27 cellular contexts compared by ENCODE assay signal in the genomic region with DNA sequence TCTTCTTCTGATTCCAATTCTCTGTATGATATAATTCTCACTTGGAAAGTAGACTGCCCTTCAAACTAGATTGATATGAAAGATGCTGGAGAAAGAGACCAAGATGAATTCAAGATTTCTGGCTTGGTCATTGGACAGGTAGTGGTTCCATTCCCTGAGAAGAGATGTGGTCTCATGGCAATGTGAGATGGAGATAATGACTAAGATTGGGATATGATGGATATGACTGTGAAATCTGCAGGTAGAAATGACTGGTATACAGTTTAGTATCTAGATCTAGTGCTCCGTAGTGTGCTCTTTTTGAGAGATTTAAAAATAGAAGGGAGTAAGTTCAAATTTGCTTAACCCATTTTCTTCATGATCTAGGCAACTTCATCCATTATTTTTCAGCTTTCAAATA.
"Had no signal": no experiment of that assay in that cellular context is flagged by ENCODE, and none has a peak within 500 bp of the region (broad histone marks: within the 10 kb centered on the region; RNA-seq: fewer than 3 reads in every experiment).

No MANE protein-coding gene starts in this region.

- H3K4me1 ChIP-seq: breast epithelium, colonic mucosa had no signal

- H3K4me3 ChIP-seq: ascending aorta, breast epithelium, cardiac muscle cell, colonic mucosa, esophagus squamous epithelium had no signal

- H3K4me3 Mint-ChIP-seq: activated CD4-positive, alpha-beta T cell treated with anti-CD3 and anti-CD28 coated beads, Interleukin-2, amount 10 ng/mL, durations not matched to agents 7 days and 5 days; activated CD8-positive, alpha-beta T cell treated with anti-CD3 and anti-CD28 coated beads for 36 hours; activated naive CD4-positive, alpha-beta T cell treated with anti-CD3 and anti-CD28 coated beads for 36 hours; activated naive CD4-positive, alpha-beta T cell treated with anti-CD3 and anti-CD28 coated beads, Interleukin-2, amount 50 U/mL, for 24 hours; activated naive CD8-positive, alpha-beta T cell treated with anti-CD3 and anti-CD28 coated beads, Interleukin-2, amount 10 ng/mL, durations not matched to agents 7 days and 5 days; activated T-helper 1 cell treated with anti-CD3 and anti-CD28 coated beads, Interleukin-12 subunit alpha, Interleukin-12 subunit beta, Interleukin-2, Interleukin-4 antibody, amounts not matched to agents 30 ng/mL and 10 ng/mL and 1 ng/mL, durations not matched to agents 14 hours and 24 hours and 36 hours; brain had no signal

- H3K27ac Mint-ChIP-seq: activated CD4-positive, alpha-beta T cell treated with anti-CD3 and anti-CD28 coated beads, Interleukin-2, amount 10 ng/mL, durations not matched to agents 7 days and 5 days; activated CD8-positive, alpha-beta T cell treated with anti-CD3 and anti-CD28 coated beads for 36 hours; activated naive CD4-positive, alpha-beta T cell treated with anti-CD3 and anti-CD28 coated beads for 36 hours; activated naive CD4-positive, alpha-beta T cell treated with anti-CD3 and anti-CD28 coated beads, Interleukin-2, amount 50 U/mL, for 24 hours; activated naive CD8-positive, alpha-beta T cell treated with anti-CD3 and anti-CD28 coated beads, Interleukin-2, amount 10 ng/mL, durations not matched to agents 7 days and 5 days; activated T-helper 1 cell treated with anti-CD3 and anti-CD28 coated beads, Interleukin-12 subunit alpha, Interleukin-12 subunit beta, Interleukin-2, Interleukin-4 antibody, amounts not matched to agents 30 ng/mL and 10 ng/mL and 1 ng/mL, durations not matched to agents 14 hours and 24 hours and 36 hours; brain had no signal

- FAIRE-seq: endometrium, endothelial cell of umbilical vein had no signal

- DNase-seq: activated CD4-positive, alpha-beta T cell treated with anti-CD3 and anti-CD28 coated beads for 4 hours; activated CD4-positive, alpha-beta T cell treated with anti-CD3 and anti-CD28 coated beads, Interleukin-2, amount 10 ng/mL, durations not matched to agents 7 days and 5 days; activated CD4-positive, alpha-beta T cell treated with anti-CD3 and anti-CD28 coated beads, Interleukin-2, amount 50 U/mL, for 48 hours; activated CD4-positive, CD25-positive, alpha-beta regulatory T cell; activated CD4-positive, CD25-positive, alpha-beta regulatory T cell treated with anti-CD3 and anti-CD28 coated beads, Interleukin-2, amount 50 U/mL, for 72 hours; activated CD8-positive, alpha-beta memory T cell treated with anti-CD3 and anti-CD28 coated beads for 24 hours; activated CD8-positive, alpha-beta T cell treated with anti-CD3 and anti-CD28 coated beads for 36 hours; activated gamma-delta T cell treated with Interleukin-2 at 50 U/mL for 16 hours; activated naive CD4-positive, alpha-beta T cell treated with anti-CD3 and anti-CD28 coated beads for 36 hours; activated naive CD8-positive, alpha-beta T cell treated with anti-CD3 and anti-CD28 coated beads, Interleukin-2, amount 10 ng/mL, durations not matched to agents 7 days and 5 days; activated T-cell treated with anti-CD3 and anti-CD28 coated beads, Interleukin-2, amount 50 U/mL, for 1 hour; central memory CD4-positive, alpha-beta T cell; cerebellar nuclear complex; colonic mucosa; effector CD8-positive, alpha-beta T cell; esophagus squamous epithelium; foreskin melanocyte; head of caudate nucleus had no signal

- H3K27me3 Mint-ChIP-seq: activated naive CD4-positive, alpha-beta T cell treated with anti-CD3 and anti-CD28 coated beads, Interleukin-2, amount 50 U/mL, for 24 hours; activated naive CD8-positive, alpha-beta T cell treated with anti-CD3 and anti-CD28 coated beads, Interleukin-2, amount 10 ng/mL, durations not matched to agents 7 days and 5 days; brain had no signal

- H3K36me3 ChIP-seq: ascending aorta, breast epithelium, cardiac muscle cell, colonic mucosa, esophagus squamous epithelium had no signal

- H3K9me3 Mint-ChIP-seq: activated CD8-positive, alpha-beta T cell treated with anti-CD3 and anti-CD28 coated beads for 36 hours; activated T-helper 1 cell treated with anti-CD3 and anti-CD28 coated beads, Interleukin-12 subunit alpha, Interleukin-12 subunit beta, Interleukin-2, Interleukin-4 antibody, amounts not matched to agents 30 ng/mL and 10 ng/mL and 1 ng/mL, durations not matched to agents 14 hours and 24 hours and 36 hours had no signal

- H3K27ac ChIP-seq: ascending aorta, breast epithelium, cardiac muscle cell, colonic mucosa, epithelial cell of prostate, esophagus squamous epithelium had no signal

- H3K36me3 Mint-ChIP-seq: activated naive CD4-positive, alpha-beta T cell treated with anti-CD3 and anti-CD28 coated beads, Interleukin-2, amount 50 U/mL, for 24 hours; brain had no signal

- H3K27me3 ChIP-seq: ascending aorta, breast epithelium, cardiac muscle cell, colonic mucosa, esophagus squamous epithelium had no signal

- ATAC-seq: activated CD8-positive, alpha-beta T cell treated with anti-CD3 and anti-CD28 coated beads for 36 hours had no signal

- H3K9me3 ChIP-seq: ascending aorta, breast epithelium, colonic mucosa, esophagus squamous epithelium had no signal
